18 cellular contexts compared by ENCODE assay signal in the genomic region with DNA sequence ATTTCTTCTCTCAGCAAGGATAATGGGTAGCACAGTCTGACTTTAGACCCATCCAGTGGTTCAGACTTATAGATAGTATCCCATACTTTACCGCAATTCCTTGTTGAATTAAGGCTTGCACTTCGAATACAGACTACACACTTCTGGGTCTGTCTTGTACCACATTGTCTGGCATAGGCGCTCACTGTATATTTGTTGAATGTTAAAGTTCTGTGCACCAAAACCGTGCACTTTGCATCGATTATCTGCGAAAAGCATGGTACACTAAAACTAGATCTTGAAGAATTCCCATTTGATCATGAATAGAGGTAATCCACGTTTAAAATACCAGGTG. TPM values are rescaled to one million over a fixed set of nuclear protein-coding genes. Genes with fewer than 3 reads are reported as not detected.
DNase-seq lines count a peak whose midpoint lies in the region; ATAC-seq and TF ChIP-seq lines count a peak whose summit lies in the region.
"Had no signal": no experiment of that assay in that cellular context is flagged by ENCODE, and none has a peak within 500 bp of the region (broad histone marks: within the 10 kb centered on the region; RNA-seq: fewer than 3 reads in every experiment).

No MANE protein-coding gene starts in this region.

- H3K36me3 ChIP-seq in hepatocyte (replicated peaks; ENCODE audit: insufficient read depth, low read depth) (no peaks in the 10 kb centered on the region), rectal smooth muscle tissue (ENCODE audit: control insufficient read depth, insufficient read depth, low read length) (no peaks in the 10 kb centered on the region)
- H3K36me3 ChIP-seq: suprapubic skin had no signal

- no peaks in the 10 kb centered on the region for H3K9me3 Mint-ChIP-seq in activated CD8-positive, alpha-beta T cell treated with anti-CD3 and anti-CD28 coated beads, Interleukin-2, amount 10 ng/mL, durations not matched to agents 7 days and 5 days (ENCODE audit: insufficient read depth)
- no peaks in the 10 kb centered on the region for H3K9me3 Mint-ChIP-seq in activated CD8-positive, alpha-beta T cell treated with anti-CD3 and anti-CD28 coated beads for 36 hours
- no peaks in the 10 kb centered on the region for H3K9me3 Mint-ChIP-seq in activated CD4-positive, alpha-beta memory T cell treated with anti-CD3 and anti-CD28 coated beads for 36 hours

- H3K4me1 Mint-ChIP-seq in activated CD8-positive, alpha-beta T cell treated with anti-CD3 and anti-CD28 coated beads, Interleukin-2, amount 10 ng/mL, durations not matched to agents 7 days and 5 days (ENCODE audit: low read depth), result peaks cover 4% of the 10 kb centered on the region
- peaks cover 7% of the 10 kb centered on the region for H3K4me1 Mint-ChIP-seq in activated CD8-positive, alpha-beta T cell treated with anti-CD3 and anti-CD28 coated beads for 36 hours (ENCODE audit: low read depth)
- peaks cover 21% of the 10 kb centered on the region for H3K4me1 Mint-ChIP-seq in activated CD4-positive, alpha-beta memory T cell treated with anti-CD3 and anti-CD28 coated beads for 36 hours (ENCODE audit: low read depth)

- CTCF ChIA-PET in activated CD8-positive, alpha-beta T cell treated with anti-CD3 and anti-CD28 coated beads, Interleukin-2, amount 10 ng/mL, durations not matched to agents 7 days and 5 days (lab: Charles Lee), result no interaction called here
- CTCF ChIA-PET in activated CD8-positive, alpha-beta T cell treated with anti-CD3 and anti-CD28 coated beads for 36 hours (lab: Charles Lee), result no interaction called here
- CTCF ChIA-PET in activated CD4-positive, alpha-beta memory T cell treated with anti-CD3 and anti-CD28 coated beads for 36 hours (lab: Charles Lee), result no interaction called here

- H3K4me2 ChIP-seq in hepatocyte, result peak overlapping the region; percentile 96

- H3K9ac ChIP-seq in rectal smooth muscle tissue (ENCODE audit: low read length), result no peak overlapping the region

- peak overlapping the region; percentile 44 for H3K4me3 Mint-ChIP-seq in activated CD8-positive, alpha-beta T cell treated with anti-CD3 and anti-CD28 coated beads, Interleukin-2, amount 10 ng/mL, durations not matched to agents 7 days and 5 days
- H3K4me3 Mint-ChIP-seq in activated CD8-positive, alpha-beta T cell treated with anti-CD3 and anti-CD28 coated beads for 36 hours, result no peak overlapping the region
- H3K4me3 Mint-ChIP-seq in activated CD4-positive, alpha-beta memory T cell treated with anti-CD3 and anti-CD28 coated beads for 36 hours, result peak overlapping the region; percentile 40
- H3K4me3 Mint-ChIP-seq: HFFc6 had no signal

- H3K36me3 Mint-ChIP-seq in activated CD8-positive, alpha-beta T cell treated with anti-CD3 and anti-CD28 coated beads, Interleukin-2, amount 10 ng/mL, durations not matched to agents 7 days and 5 days (ENCODE audit: low read depth), result peaks cover 4% of the 10 kb centered on the region
- H3K36me3 Mint-ChIP-seq in activated CD8-positive, alpha-beta T cell treated with anti-CD3 and anti-CD28 coated beads for 36 hours (ENCODE audit: low read depth), result peaks cover 2% of the 10 kb centered on the region
- no peaks in the 10 kb centered on the region for H3K36me3 Mint-ChIP-seq in activated CD4-positive, alpha-beta memory T cell treated with anti-CD3 and anti-CD28 coated beads for 36 hours

- H3K27me3 Mint-ChIP-seq in activated CD8-positive, alpha-beta T cell treated with anti-CD3 and anti-CD28 coated beads, Interleukin-2, amount 10 ng/mL, durations not matched to agents 7 days and 5 days (ENCODE audit: low read depth), result peaks cover 46% of the 10 kb centered on the region
- H3K27me3 Mint-ChIP-seq in activated CD8-positive, alpha-beta T cell treated with anti-CD3 and anti-CD28 coated beads for 36 hours, result peaks cover 47% of the 10 kb centered on the region
- peaks cover 51% of the 10 kb centered on the region for H3K27me3 Mint-ChIP-seq in activated CD4-positive, alpha-beta memory T cell treated with anti-CD3 and anti-CD28 coated beads for 36 hours

- H3K27ac ChIP-seq in hepatocyte (no peak overlapping the region), rectal smooth muscle tissue (ENCODE audit: low read depth, low read length) (no peak overlapping the region)
- H3K27ac ChIP-seq: suprapubic skin had no signal

- H3K27ac Mint-ChIP-seq in activated CD8-positive, alpha-beta T cell treated with anti-CD3 and anti-CD28 coated beads, Interleukin-2, amount 10 ng/mL, durations not matched to agents 7 days and 5 days, result no peak overlapping the region
- no peak overlapping the region for H3K27ac Mint-ChIP-seq in activated CD8-positive, alpha-beta T cell treated with anti-CD3 and anti-CD28 coated beads for 36 hours
- no peak overlapping the region for H3K27ac Mint-ChIP-seq in activated CD4-positive, alpha-beta memory T cell treated with anti-CD3 and anti-CD28 coated beads for 36 hours
- H3K27ac Mint-ChIP-seq: HFFc6 had no signal

- peak overlapping the region; percentile 45 for H3K4me3 ChIP-seq in hepatocyte
- peak overlapping the region; percentile 11 for H3K4me3 ChIP-seq in rectal smooth muscle tissue (ENCODE audit: low read length)

- H3K79me2 ChIP-seq in hepatocyte, result no peaks in the 10 kb centered on the region

- POLR2A ChIA-PET in activated CD8-positive, alpha-beta T cell treated with anti-CD3 and anti-CD28 coated beads, Interleukin-2, amount 10 ng/mL, durations not matched to agents 7 days and 5 days (lab: Charles Lee), result no interaction called here
- POLR2A ChIA-PET in activated CD8-positive, alpha-beta T cell treated with anti-CD3 and anti-CD28 coated beads for 36 hours (lab: Charles Lee), result no interaction called here
- POLR2A ChIA-PET in activated CD4-positive, alpha-beta memory T cell treated with anti-CD3 and anti-CD28 coated beads for 36 hours (lab: Charles Lee), result no interaction called here

- H3K9me3 ChIP-seq in hepatocyte (ENCODE audit: low read depth), result no peaks in the 10 kb centered on the region
- H3K9me3 ChIP-seq: suprapubic skin had no signal

- 34% methylated on average over 7 of the region's 7 CpGs for WGBS in hepatocyte (ENCODE audit: low lambda C conversion rate, missing lambda C conversion rate)

- H3K4me1 ChIP-seq in hepatocyte (ENCODE audit: insufficient read depth) (peaks cover 8% of the 10 kb centered on the region), rectal smooth muscle tissue (ENCODE audit: control insufficient read depth, insufficient read depth, low read length) (peaks cover 3% of the 10 kb centered on the region)

- intact Hi-C loops in activated CD8-positive, alpha-beta T cell treated with anti-CD3 and anti-CD28 coated beads for 36 hours (cut with micrococcal nuclease), result no loop called here
- intact Hi-C loops in activated CD4-positive, alpha-beta memory T cell treated with anti-CD3 and anti-CD28 coated beads for 36 hours (cut with micrococcal nuclease), result loop anchor here (5.0 kb wide), 1 partner anchor 346 kb away; no protein-coding TSS in a partner anchor

- no peak overlapping the region for H2AFZ ChIP-seq in hepatocyte

- H4K20me1 ChIP-seq in hepatocyte (ENCODE audit: insufficient read depth, poor library complexity, severe bottlenecking), result no peaks in the 10 kb centered on the region

- H3K27me3 ChIP-seq in hepatocyte (peaks cover 70% of the 10 kb centered on the region), rectal smooth muscle tissue (ENCODE audit: control insufficient read depth, insufficient read depth, low read length) (peaks cover 6% of the 10 kb centered on the region)

- TF ChIP-seq CTCF in activated CD8-positive, alpha-beta T cell treated with anti-CD3 and anti-CD28 coated beads for 36 hours (IDR thresholded peaks at IDR 0.05), result no peak
- no peak for TF ChIP-seq CTCF in hepatocyte (IDR thresholded peaks at IDR 0.05; ENCODE audit: poor library complexity)

- ATAC-seq in activated CD8-positive, alpha-beta T cell treated with anti-CD3 and anti-CD28 coated beads, Interleukin-2, amount 10 ng/mL, durations not matched to agents 7 days and 5 days, result no peak
- ATAC-seq in activated CD8-positive, alpha-beta T cell treated with anti-CD3 and anti-CD28 coated beads for 36 hours, result no peak
- ATAC-seq in HG02623 (IDR thresholded peaks at IDR 0.05; ENCODE audit: unreplicated experiment), result no peak
- ATAC-seq: left lobe of liver, Panc1 had no signal

- no peaks in the 10 kb centered on the region for H3K9me2 ChIP-seq in hepatocyte (replicated peaks; ENCODE audit: insufficient read depth)

- DNase-seq in activated CD8-positive, alpha-beta T cell treated with anti-CD3 and anti-CD28 coated beads, Interleukin-2, amount 10 ng/mL, durations not matched to agents 7 days and 5 days, result no peak
- DNase-seq in activated CD8-positive, alpha-beta T cell treated with anti-CD3 and anti-CD28 coated beads for 36 hours, result no peak
- DNase-seq in activated CD4-positive, alpha-beta memory T cell treated with anti-CD3 and anti-CD28 coated beads for 36 hours, result no peak
- no peak for DNase-seq in hepatocyte (ENCODE audit: low spot score)
- DNase-seq in T-helper 9 cell, result no peak
- no peak for DNase-seq in NCI-H146 treated with DMSO at 0.1 percent for 48 hours (lab: John Stamatoyannopoulos, UW; ENCODE audit: unreplicated experiment)
- DNase-seq: ACHN, DND-41, HFFc6, NCI-H226 had no signal

RNA-seq across cellular contexts. Expression of a gene that starts 0.6 kb away (rescaled TPM):
- not detected for total RNA-seq in activated CD8-positive, alpha-beta T cell treated with anti-CD3 and anti-CD28 coated beads, Interleukin-2, amount 10 ng/mL, durations not matched to agents 7 days and 5 days
- under 1 TPM; 0.02 TPM for total RNA-seq in activated CD8-positive, alpha-beta T cell treated with anti-CD3 and anti-CD28 coated beads for 36 hours
- under 1 TPM; 0.02 TPM for total RNA-seq in activated CD4-positive, alpha-beta memory T cell treated with anti-CD3 and anti-CD28 coated beads for 36 hours
- 0.50 and 1.1 TPM in 2 replicates for total RNA-seq in hepatocyte
- polyA plus RNA-seq in hepatocyte, result 0.33 and 0.95 TPM in 2 replicates

RNA-seq across cellular contexts. Expression of a gene that starts 37.2 kb away (rescaled TPM):
- not detected for total RNA-seq in activated CD8-positive, alpha-beta T cell treated with anti-CD3 and anti-CD28 coated beads, Interleukin-2, amount 10 ng/mL, durations not matched to agents 7 days and 5 days
- total RNA-seq in activated CD8-positive, alpha-beta T cell treated with anti-CD3 and anti-CD28 coated beads for 36 hours, result not detected
- not detected for total RNA-seq in activated CD4-positive, alpha-beta memory T cell treated with anti-CD3 and anti-CD28 coated beads for 36 hours
- not detected in 2 replicates for total RNA-seq in hepatocyte
- not detected in 2 replicates for polyA plus RNA-seq in hepatocyte
- total RNA-seq: cerebellum, HFFc6, left lobe of liver, M059J, posterior vena cava, suprapubic skin had no signal
